Comparison of ENCODE assay signal across 20 cellular contexts in the genomic region with DNA sequence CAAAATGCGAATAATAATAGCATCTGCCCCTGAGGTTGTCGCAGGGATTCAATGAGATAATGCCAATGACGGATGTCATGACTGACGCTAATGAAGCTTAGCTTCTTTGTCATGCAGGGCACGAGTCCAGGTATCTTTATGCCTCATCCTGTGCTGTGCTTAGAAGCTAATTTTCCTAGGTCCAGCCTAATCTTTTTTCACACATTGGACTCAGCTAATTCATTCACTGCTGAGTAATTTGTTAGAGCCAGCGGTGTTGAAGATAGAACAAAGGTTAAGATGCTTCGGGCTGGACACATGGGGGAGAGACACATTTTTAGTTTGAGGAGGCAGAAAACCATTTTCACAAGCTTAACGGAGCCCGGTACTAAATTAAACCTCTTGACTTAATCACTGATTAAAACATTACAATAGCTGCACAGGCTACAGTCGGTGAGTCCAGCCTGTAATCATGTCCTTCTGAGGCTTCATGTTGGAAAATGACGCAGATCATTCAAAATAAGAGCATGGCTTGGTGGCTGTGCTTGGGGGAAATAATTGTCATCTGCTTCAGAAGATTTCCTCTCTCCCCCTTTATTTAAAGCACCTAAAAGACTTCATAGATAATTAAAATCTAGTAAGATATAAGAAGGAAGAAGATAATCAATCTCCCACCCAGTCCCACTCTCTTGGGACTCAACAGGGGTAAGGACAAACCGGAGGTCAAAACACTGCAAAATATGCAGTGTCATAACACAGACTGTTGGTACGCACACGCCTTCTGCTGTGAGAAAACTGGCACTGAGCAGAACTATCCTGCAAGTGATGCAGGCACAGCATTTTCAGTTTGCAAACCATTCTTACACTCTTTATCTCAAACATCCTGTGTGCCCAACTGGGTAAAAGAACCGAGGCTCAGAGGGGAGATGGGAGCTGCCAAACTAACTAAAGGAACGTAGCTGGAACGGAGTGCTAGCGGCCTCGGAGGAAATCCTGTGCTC. TPM values are rescaled to one million over a fixed set of nuclear protein-coding genes. Genes with fewer than 3 reads are reported as not detected.
DNase-seq lines count a peak whose midpoint lies in the region; ATAC-seq and TF ChIP-seq lines count a peak whose summit lies in the region.
"Had no signal": no experiment of that assay in that cellular context is flagged by ENCODE, and none has a peak within 500 bp of the region (broad histone marks: within the 10 kb centered on the region; RNA-seq: fewer than 3 reads in every experiment).

No MANE protein-coding gene starts in this region.

- intact Hi-C loops in natural killer cell (cut with micrococcal nuclease) (no loop called here), ascending aorta (cut with DNase I) (no loop called here), MCF 10A (cut with micrococcal nuclease) (no loop called here)

- no TSS peak for BruUV-seq in MCF 10A (replicated peaks; lab: Mats Ljungman, UMichigan)

- peaks cover 2 to 5% of the 10 kb centered on the region in 2 donors for H3K27me3 Mint-ChIP-seq in natural killer cell (ENCODE audit: low read depth in 2 of 2)
- peaks cover 3 to 4% of the 10 kb centered on the region in 2 donors for H3K27me3 Mint-ChIP-seq in natural killer cell treated with Interleukin-12 subunit alpha and Interleukin-12 subunit beta and Interleukin-15 and Interleukin-18, amount 100 ng/mL, for 72 hours
- H3K27me3 Mint-ChIP-seq in MCF 10A (ENCODE audit: insufficient read depth, unreplicated experiment): peaks cover 19% of the 10 kb centered on the region
- H3K27me3 Mint-ChIP-seq: IgD-negative memory B cell had no signal

- H3K27me3 ChIP-seq in ascending aorta: no peaks in the 10 kb centered on the region
- H3K27me3 ChIP-seq: adrenal gland, pancreas, vagina had no signal

- no peak overlapping the region for H3K27ac Mint-ChIP-seq in natural killer cell
- peak overlapping the region in 1 of 2 donors; percentile 5 for H3K27ac Mint-ChIP-seq in natural killer cell treated with Interleukin-12 subunit alpha and Interleukin-12 subunit beta and Interleukin-15 and Interleukin-18, amount 100 ng/mL, for 72 hours
- H3K27ac Mint-ChIP-seq in MCF 10A (ENCODE audit: low read depth, unreplicated experiment): no peak overlapping the region

- CTCF ChIA-PET in MCF 10A (lab: Yijun Ruan, JAX): interaction anchor here (0.6 to 1.3 kb wide), 8 partner anchors 10 to 463 kb away, joined by 3 to 4 read pairs (median 3); no protein-coding TSS in a partner anchor

- TF ChIP-seq CTCF in natural killer cell (IDR thresholded peaks at IDR 0.05): no peak
- no peak for TF ChIP-seq CTCF in ascending aorta (IDR thresholded peaks at IDR 0.05)
- no peak for TF ChIP-seq CTCF in MCF 10A (IDR thresholded peaks at IDR 0.05; ENCODE audit: unreplicated experiment)

- DNase-seq in natural killer cell: no peak
- DNase-seq in natural killer cell treated with Interleukin-12 subunit alpha and Interleukin-12 subunit beta and Interleukin-15 and Interleukin-18, amount 100 ng/mL, for 72 hours (ENCODE audit: low spot score): no peak
- no peak for DNase-seq in ascending aorta (ENCODE audit: low spot score in 2 of 2)
- peak; percentile 48 for DNase-seq in kidney tubule cell (ENCODE audit: low spot score)
- DNase-seq in MCF 10A (ENCODE audit: unreplicated experiment): no peak
- DNase-seq: activated CD4-positive, alpha-beta T cell treated with anti-CD3 and anti-CD28 coated beads, Interleukin-2, amount 50 U/mL, for 48 hours; activated T-cell treated with anti-CD3 and anti-CD28 coated beads, Interleukin-2, amount 50 U/mL, for 4 hours; adrenal gland; Caco-2; cerebellar nuclear complex; gastrocnemius medialis; midbrain; NCI-H1105; NCI-H446 treated with DMSO at 0.1 percent for 48 hours; pancreas had no signal

- H3K36me3 ChIP-seq in ascending aorta: no peaks in the 10 kb centered on the region
- H3K36me3 ChIP-seq: adrenal gland, gastrocnemius medialis, pancreas, vagina had no signal

- H3K4me1 ChIP-seq in ascending aorta: peaks cover 4 to 11% of the 10 kb centered on the region in 2 donors

- H3K4me3 Mint-ChIP-seq in natural killer cell (peak overlapping the region; percentile 47), MCF 10A (ENCODE audit: unreplicated experiment) (no peak overlapping the region)
- H3K4me3 Mint-ChIP-seq in natural killer cell treated with Interleukin-12 subunit alpha and Interleukin-12 subunit beta and Interleukin-15 and Interleukin-18, amount 100 ng/mL, for 72 hours: no peak overlapping the region
- H3K4me3 Mint-ChIP-seq: activated T-cell treated with anti-CD3 and anti-CD28 coated beads, Interleukin-2, amount 50 U/mL, for 4 hours had no signal

- H3K27ac ChIP-seq in ascending aorta: peak overlapping the region; percentile 3 to 26
- H3K27ac ChIP-seq: adrenal gland, gastrocnemius medialis, vagina had no signal

- no peaks in the 10 kb centered on the region for H3K9me3 ChIP-seq in ascending aorta
- H3K9me3 ChIP-seq: adrenal gland, Caco-2, gastrocnemius medialis, pancreas, vagina had no signal

- ATAC-seq in natural killer cell (no peak), HG02798 (IDR thresholded peaks at IDR 0.05; ENCODE audit: poor library complexity, unreplicated experiment) (no peak), GM19397 (IDR thresholded peaks at IDR 0.05; ENCODE audit: unreplicated experiment) (no peak), GM19324 (IDR thresholded peaks at IDR 0.05; ENCODE audit: low FRiP score, unreplicated experiment) (no peak)
- no peak for ATAC-seq in natural killer cell treated with Interleukin-12 subunit alpha and Interleukin-12 subunit beta and Interleukin-15 and Interleukin-18, amount 100 ng/mL, for 72 hours
- ATAC-seq: activated T-cell treated with anti-CD3 and anti-CD28 coated beads, Interleukin-2, amount 50 U/mL, for 4 hours; gastrocnemius medialis had no signal

- POLR2A ChIA-PET in MCF 10A (lab: Yijun Ruan, JAX): no interaction called here

- H3K9me3 Mint-ChIP-seq in natural killer cell (no peaks in the 10 kb centered on the region), MCF 10A (ENCODE audit: unreplicated experiment) (no peaks in the 10 kb centered on the region)
- H3K9me3 Mint-ChIP-seq in natural killer cell treated with Interleukin-12 subunit alpha and Interleukin-12 subunit beta and Interleukin-15 and Interleukin-18, amount 100 ng/mL, for 72 hours: no peaks in the 10 kb centered on the region
- H3K9me3 Mint-ChIP-seq: activated T-cell treated with anti-CD3 and anti-CD28 coated beads, Interleukin-2, amount 50 U/mL, for 4 hours had no signal

- H3K36me3 Mint-ChIP-seq in natural killer cell (no peaks in the 10 kb centered on the region), MCF 10A (ENCODE audit: insufficient read depth, unreplicated experiment) (no peaks in the 10 kb centered on the region)
- H3K36me3 Mint-ChIP-seq in natural killer cell treated with Interleukin-12 subunit alpha and Interleukin-12 subunit beta and Interleukin-15 and Interleukin-18, amount 100 ng/mL, for 72 hours: peaks cover 5% of the 10 kb centered on the region

- no peak overlapping the region for H3K4me3 ChIP-seq in ascending aorta
- H3K4me3 ChIP-seq: adrenal gland, gastrocnemius medialis, pancreas, vagina had no signal

- peaks cover 34 to 40% of the 10 kb centered on the region in 2 donors for H3K4me1 Mint-ChIP-seq in natural killer cell
- peaks cover 24 to 28% of the 10 kb centered on the region in 2 donors for H3K4me1 Mint-ChIP-seq in natural killer cell treated with Interleukin-12 subunit alpha and Interleukin-12 subunit beta and Interleukin-15 and Interleukin-18, amount 100 ng/mL, for 72 hours (ENCODE audit: low read depth in 2 of 2)
- H3K4me1 Mint-ChIP-seq in MCF 10A (ENCODE audit: insufficient read depth, unreplicated experiment): peaks cover 5% of the 10 kb centered on the region

RNA-seq across cellular contexts. Expression of gene CCDC174, which starts 3.3 kb away (rescaled TPM):
- total RNA-seq in natural killer cell (10 to 100 TPM; 29.7 to 41.2 (median 31.9) TPM), ascending aorta (5.5 TPM), MCF 10A (2022) (25.4 and 28.7 TPM in 2 replicates)
- total RNA-seq in natural killer cell treated with Interleukin-12 subunit alpha and Interleukin-12 subunit beta and Interleukin-15 and Interleukin-18, amount 100 ng/mL, for 72 hours: 10 to 100 TPM; 21.7 to 27.0 TPM

RNA-seq across cellular contexts. Expression of gene C3orf20, which starts 26.7 kb away (rescaled TPM):
- under 1 TPM in 1 of 3 donors, not detected in 2; 0.14 TPM for total RNA-seq in natural killer cell
- under 1 TPM in 1 of 2 donors, not detected in 1; 0.93 TPM for total RNA-seq in natural killer cell treated with Interleukin-12 subunit alpha and Interleukin-12 subunit beta and Interleukin-15 and Interleukin-18, amount 100 ng/mL, for 72 hours
- not detected for total RNA-seq in ascending aorta
- total RNA-seq in MCF 10A (2022): 0.15 TPM in 1 of 2 replicates, not detected in the other
